13 cellular contexts compared by ENCODE assay signal in genomic region chr19:11020982-11021759, GRCh38.
DNase-seq lines count a peak whose midpoint lies in the region; ATAC-seq and TF ChIP-seq lines count a peak whose summit lies in the region.
"Had no signal": no experiment of that assay in that cellular context is flagged by ENCODE, and none has a peak within 500 bp of the region (broad histone marks: within the 10 kb centered on the region; RNA-seq: fewer than 3 reads in every experiment).

No MANE protein-coding gene starts in this region.

- no peak overlapping the region for H3K23ac ChIP-seq in trophoblast cell (ENCODE audit: low read length)

- no peak for ATAC-seq in CD4-positive, CD25-positive, alpha-beta regulatory T cell (ENCODE audit: low read depth in 2 of 2)
- ATAC-seq: HepG2 had no signal

- H3K27me3 ChIP-seq in CD4-positive, CD25-positive, alpha-beta regulatory T cell (ENCODE audit: control insufficient read depth, insufficient read depth, low read length) = no peaks in the 10 kb centered on the region
- H3K27me3 ChIP-seq in H7 (ENCODE audit: control insufficient read depth, insufficient read depth, low read length) (no peaks in the 10 kb centered on the region), trophoblast cell (ENCODE audit: insufficient read depth, low read length) (no peaks in the 10 kb centered on the region)
- H3K27me3 ChIP-seq: SJCRH30 had no signal

- no peak overlapping the region for H3K4me3 Mint-ChIP-seq in CD4-positive, CD25-positive, alpha-beta regulatory T cell
- H3K4me3 Mint-ChIP-seq in endothelial cell (ENCODE audit: unreplicated experiment) = peak overlapping the region; percentile 21
- H3K4me3 Mint-ChIP-seq in HFFc6 = no peak overlapping the region

- H3K36me3 Mint-ChIP-seq in CD4-positive, CD25-positive, alpha-beta regulatory T cell = peaks cover 26% of the 10 kb centered on the region
- H3K36me3 Mint-ChIP-seq in endothelial cell (ENCODE audit: low read depth, unreplicated experiment) (peaks cover 56% of the 10 kb centered on the region), HFFc6 (ENCODE audit: low read depth) (peaks cover 5% of the 10 kb centered on the region; the same call in 1 of the 2 replicates)

- no peak overlapping the region for H3K4me2 ChIP-seq in trophoblast cell (ENCODE audit: low read length)

- H4K91ac ChIP-seq in trophoblast cell (ENCODE audit: low read depth, low read length) = no peak overlapping the region

- H3K27ac Mint-ChIP-seq in CD4-positive, CD25-positive, alpha-beta regulatory T cell = peak overlapping the region in 2 of 3 donors; percentile 20 to 49
- no peak overlapping the region for H3K27ac Mint-ChIP-seq in endothelial cell (ENCODE audit: unreplicated experiment)
- no peak overlapping the region for H3K27ac Mint-ChIP-seq in HFFc6

- no peaks in the 10 kb centered on the region for H3K4me1 ChIP-seq in CD4-positive, CD25-positive, alpha-beta regulatory T cell (ENCODE audit: control insufficient read depth, insufficient read depth, low read length, poor library complexity, severe bottlenecking)
- peaks cover 22 to 25% of the 10 kb centered on the region in 2 experiments for H3K4me1 ChIP-seq in trophoblast cell (ENCODE audit: control insufficient read depth in 1 of 2, insufficient read depth in 2 of 2, low read length in 2 of 2)
- H3K4me1 ChIP-seq: SJCRH30 had no signal

- H2BK5ac ChIP-seq in trophoblast cell (ENCODE audit: low read depth, low read length, poor library complexity) = no peak overlapping the region

- DNase-seq in CD4-positive, CD25-positive, alpha-beta regulatory T cell = no peak
- DNase-seq in H7 (peak; percentile 65), endothelial cell (ENCODE audit: low spot score) (no peak), trophoblast cell (peak; percentile 96 to 97), HFFc6 (no peak), NCI-H226 (no peak)
- no peak for DNase-seq in activated CD8-positive, alpha-beta memory T cell treated with anti-CD3 and anti-CD28 coated beads, Interleukin-2, amount 50 U/mL, for 48 hours
- DNase-seq: Karpas-422, NCI-H187 treated with DMSO at 0.1 percent for 48 hours, NCI-H2171 treated with DMSO at 0.1 percent for 48 hours, NCI-H510A treated with DMSO at 0.1 percent for 48 hours, SJCRH30 had no signal

- no peak overlapping the region for H3K14ac ChIP-seq in trophoblast cell (ENCODE audit: low read length)

- H3K9me3 Mint-ChIP-seq in CD4-positive, CD25-positive, alpha-beta regulatory T cell = no peaks in the 10 kb centered on the region
- H3K9me3 Mint-ChIP-seq in endothelial cell (ENCODE audit: unreplicated experiment) (no peaks in the 10 kb centered on the region), HFFc6 (no peaks in the 10 kb centered on the region)

- no peak overlapping the region for H4K12ac ChIP-seq in trophoblast cell (ENCODE audit: low read depth, low read length)

- H2BK120ac ChIP-seq in trophoblast cell (ENCODE audit: insufficient read depth, low read length, poor library complexity) = no peak overlapping the region

- H2AK5ac ChIP-seq in trophoblast cell (ENCODE audit: low read length) = no peak overlapping the region

- no peak overlapping the region for H3K27ac ChIP-seq in CD4-positive, CD25-positive, alpha-beta regulatory T cell (ENCODE audit: insufficient read depth, low read length, poor library complexity, severe bottlenecking)
- H3K27ac ChIP-seq in trophoblast cell (ENCODE audit: low read depth, low read length) = no peak overlapping the region
- H3K27ac ChIP-seq: SJCRH30 had no signal

- H3K36me3 ChIP-seq in CD4-positive, CD25-positive, alpha-beta regulatory T cell (ENCODE audit: control insufficient read depth, insufficient read depth, low read length) = peaks cover 86% of the 10 kb centered on the region
- H3K36me3 ChIP-seq in H7 (replicated peaks; ENCODE audit: control insufficient read depth, insufficient read depth, low read length) (peaks cover 79% of the 10 kb centered on the region), trophoblast cell (ENCODE audit: control insufficient read depth in 1 of 2, insufficient read depth in 2 of 2, low read length in 2 of 2) (peaks cover 88% of the 10 kb centered on the region in 2 experiments)

- H3K79me2 ChIP-seq in trophoblast cell (ENCODE audit: control insufficient read depth, insufficient read depth, low read length, poor library complexity) = no peaks in the 10 kb centered on the region

- H2BK12ac ChIP-seq in trophoblast cell (ENCODE audit: low read length) = no peak overlapping the region

- no peak for TF ChIP-seq CTCF in endothelial cell (IDR thresholded peaks at IDR 0.05; ENCODE audit: unreplicated experiment)
- no peak for TF ChIP-seq CTCF in HFFc6 (IDR thresholded peaks at IDR 0.05)

- peaks cover 4% of the 10 kb centered on the region for H3K79me1 ChIP-seq in trophoblast cell (ENCODE audit: low read length)

- H2AFZ ChIP-seq in trophoblast cell (ENCODE audit: insufficient read depth, low read length, poor library complexity) = no peak overlapping the region

- no peak overlapping the region for H3K4ac ChIP-seq in trophoblast cell (ENCODE audit: low read depth, low read length)

- H3K4me1 Mint-ChIP-seq in CD4-positive, CD25-positive, alpha-beta regulatory T cell = no peaks in the 10 kb centered on the region
- H3K4me1 Mint-ChIP-seq in endothelial cell (ENCODE audit: unreplicated experiment) (peaks cover 3% of the 10 kb centered on the region), HFFc6 (ENCODE audit: low read depth) (no peaks in the 10 kb centered on the region)

- no peak overlapping the region for H4K8ac ChIP-seq in trophoblast cell (ENCODE audit: low read depth, low read length)

- no peak overlapping the region for H3K18ac ChIP-seq in trophoblast cell (ENCODE audit: low read length)

- no peak overlapping the region for H3K9ac ChIP-seq in trophoblast cell (ENCODE audit: low read length)

- H3K27me3 Mint-ChIP-seq in CD4-positive, CD25-positive, alpha-beta regulatory T cell = no peaks in the 10 kb centered on the region
- H3K27me3 Mint-ChIP-seq in endothelial cell (ENCODE audit: unreplicated experiment) (peaks cover 9% of the 10 kb centered on the region), HFFc6 (ENCODE audit: insufficient read depth) (peaks cover 2% of the 10 kb centered on the region)

- no peaks in the 10 kb centered on the region for H3K9me3 ChIP-seq in CD4-positive, CD25-positive, alpha-beta regulatory T cell (ENCODE audit: control insufficient read depth in 2 of 2, low read length in 2 of 2)
- peaks cover 2% of the 10 kb centered on the region for H3K9me3 ChIP-seq in trophoblast cell (ENCODE audit: insufficient read depth, low read depth, low read length)
- H3K9me3 ChIP-seq: SJCRH30 had no signal

- WGBS in trophoblast cell (ENCODE audit: extremely low coverage, insufficient coverage, insufficient read length) = no CpG with 5 or more reads among the region's 23 CpGs

- H3K4me3 ChIP-seq in CD4-positive, CD25-positive, alpha-beta regulatory T cell (ENCODE audit: low read depth, low read length) = no peak overlapping the region
- H3K4me3 ChIP-seq in H7 (ENCODE audit: insufficient read depth, low read depth, low read length) = no peak overlapping the region
- H3K4me3 ChIP-seq in trophoblast cell (ENCODE audit: low read depth, low read length) = no peak overlapping the region
- H3K4me3 ChIP-seq: SJCRH30 had no signal

Comparison
In these comparisons a context has a peak if more than half of its experiments do, and no peak if none do; other contexts are left out.
1. DNase-seq: peak in H7 (single experiment) and trophoblast cell (2 of 2); none in CD4-positive, CD25-positive, alpha-beta regulatory T cell (0 of 3), endothelial cell (single experiment), HFFc6 (single experiment), NCI-H226 (single experiment) and activated CD8-positive, alpha-beta memory T cell treated with anti-CD3 and anti-CD28 coated beads, Interleukin-2, amount 50 U/mL, for 48 hours (single experiment).
2. H3K27ac Mint-ChIP-seq: peak in CD4-positive, CD25-positive, alpha-beta regulatory T cell (2 of 3); none in endothelial cell (single experiment) and HFFc6 (single experiment).